In the genomic region with DNA sequence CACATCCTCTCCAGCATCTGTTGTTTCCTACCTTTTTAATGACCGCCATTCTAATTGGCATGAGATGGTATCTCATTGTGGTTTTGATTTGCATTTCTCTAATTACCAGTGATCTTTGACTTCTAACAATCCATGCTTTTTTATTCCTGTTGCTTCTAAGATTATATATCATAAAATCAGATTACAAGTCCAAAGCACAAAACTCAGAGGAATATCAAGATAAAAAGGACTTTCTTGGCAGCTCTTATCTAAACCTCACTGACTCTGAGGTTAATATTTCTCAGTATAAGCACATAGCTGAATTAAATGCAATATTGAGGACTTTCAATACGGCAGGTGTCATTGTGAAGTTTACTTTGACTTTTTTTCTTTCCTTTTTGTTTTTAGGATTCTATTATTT, we compare ENCODE assay signal across 10 cellular contexts. TPM values are rescaled to one million over a fixed set of nuclear protein-coding genes. Genes with fewer than 3 reads are reported as not detected.
"Had no signal": no experiment of that assay in that cellular context is flagged by ENCODE, and none has a peak within 500 bp of the region (broad histone marks: within the 10 kb centered on the region; RNA-seq: fewer than 3 reads in every experiment).

No MANE protein-coding gene starts in this region.

- DNase-seq: GM23248, GOT3, H7, HFFc6, IMR-90 had no signal

- H3K9me3 ChIP-seq: HAP-1 had no signal

- H3K27ac ChIP-seq: GM23248 had no signal

- ATAC-seq: HCT116, K562 had no signal

- H3K4me1 ChIP-seq: HAP-1 had no signal

- H3K36me3 ChIP-seq: HAP-1 had no signal

- H3K4me3 ChIP-seq: GM23248, HAP-1, K562 had no signal

RNA-seq across cellular contexts. Expression of a gene that starts 11.4 kb away (rescaled TPM):
- total RNA-seq: H4, HFFc6, HT-29, IMR-90 had no signal
